Comparison of ENCODE assay signal across 1 cellular context in the genomic region with DNA sequence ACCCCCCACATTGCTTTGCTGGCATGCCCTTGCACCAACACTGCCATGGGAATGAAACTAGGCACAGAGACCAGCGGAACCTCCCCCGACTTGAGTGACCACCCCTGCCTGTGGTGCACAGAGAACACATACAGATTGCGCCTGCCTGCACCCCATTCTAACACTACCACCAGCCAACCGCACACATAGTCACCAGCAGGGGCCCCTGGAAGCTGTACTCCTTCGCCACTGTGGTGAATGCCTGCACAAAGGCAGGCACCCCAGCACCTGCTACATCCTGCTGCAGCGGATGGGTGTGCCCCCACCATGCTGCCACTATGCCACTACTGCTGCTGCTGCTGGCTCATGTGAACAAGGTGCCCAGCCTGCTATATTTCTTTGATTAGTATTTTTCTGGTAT.
TF ChIP-seq lines count a peak whose summit lies in the region.

No MANE protein-coding gene starts in this region.

TF ChIP-seq in IMR-90, 13 proteins besides CTCF, POLR2A, EP300 and RAD21:
- TF ChIP-seq NFE2L2 (IDR thresholded peaks at IDR 0.05; ENCODE audit: low read depth, low read length) (no peak), MAFK (IDR thresholded peaks at IDR 0.05; ENCODE audit: low read depth, low read length) (no peak), RFX5 (IDR thresholded peaks at IDR 0.05; ENCODE audit: low read depth, low read length) (no peak), MAZ (IDR thresholded peaks at IDR 0.05; ENCODE audit: borderline replicate concordance, low read depth, low read length) (no peak), RCOR1 (IDR thresholded peaks at IDR 0.05; ENCODE audit: insufficient replicate concordance, low read length) (no peak), SMC3 (IDR thresholded peaks at IDR 0.05; ENCODE audit: low read depth, low read length) (no peak), FOS (IDR thresholded peaks at IDR 0.05; ENCODE audit: low read depth, low read length) (no peak), BHLHE40 (IDR thresholded peaks at IDR 0.05; ENCODE audit: low read depth, low read length) (no peak), MXI1 (IDR thresholded peaks at IDR 0.05; ENCODE audit: borderline replicate concordance, low read depth, low read length) (no peak), CEBPB (IDR thresholded peaks at IDR 0.05; ENCODE audit: low read depth, low read length) (no peak)
- TF ChIP-seq, protein P1, sequence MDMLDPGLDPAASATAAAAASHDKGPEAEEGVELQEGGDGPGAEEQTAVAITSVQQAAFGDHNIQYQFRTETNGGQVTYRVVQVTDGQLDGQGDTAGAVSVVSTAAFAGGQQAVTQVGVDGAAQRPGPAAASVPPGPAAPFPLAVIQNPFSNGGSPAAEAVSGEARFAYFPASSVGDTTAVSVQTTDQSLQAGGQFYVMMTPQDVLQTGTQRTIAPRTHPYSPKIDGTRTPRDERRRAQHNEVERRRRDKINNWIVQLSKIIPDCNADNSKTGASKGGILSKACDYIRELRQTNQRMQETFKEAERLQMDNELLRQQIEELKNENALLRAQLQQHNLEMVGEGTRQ (IDR thresholded peaks at IDR 0.05; ENCODE audit: low read depth, low read length): no peak
- TF ChIP-seq, protein P2, sequence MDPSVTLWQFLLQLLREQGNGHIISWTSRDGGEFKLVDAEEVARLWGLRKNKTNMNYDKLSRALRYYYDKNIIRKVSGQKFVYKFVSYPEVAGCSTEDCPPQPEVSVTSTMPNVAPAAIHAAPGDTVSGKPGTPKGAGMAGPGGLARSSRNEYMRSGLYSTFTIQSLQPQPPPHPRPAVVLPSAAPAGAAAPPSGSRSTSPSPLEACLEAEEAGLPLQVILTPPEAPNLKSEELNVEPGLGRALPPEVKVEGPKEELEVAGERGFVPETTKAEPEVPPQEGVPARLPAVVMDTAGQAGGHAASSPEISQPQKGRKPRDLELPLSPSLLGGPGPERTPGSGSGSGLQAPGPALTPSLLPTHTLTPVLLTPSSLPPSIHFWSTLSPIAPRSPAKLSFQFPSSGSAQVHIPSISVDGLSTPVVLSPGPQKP (IDR thresholded peaks at IDR 0.05; ENCODE audit: borderline replicate concordance, low read depth, low read length): no peak
TF ChIP-seq in IMR-90: peak in this region for 0.
